7 cellular contexts compared by ENCODE assay signal in the genomic region with DNA sequence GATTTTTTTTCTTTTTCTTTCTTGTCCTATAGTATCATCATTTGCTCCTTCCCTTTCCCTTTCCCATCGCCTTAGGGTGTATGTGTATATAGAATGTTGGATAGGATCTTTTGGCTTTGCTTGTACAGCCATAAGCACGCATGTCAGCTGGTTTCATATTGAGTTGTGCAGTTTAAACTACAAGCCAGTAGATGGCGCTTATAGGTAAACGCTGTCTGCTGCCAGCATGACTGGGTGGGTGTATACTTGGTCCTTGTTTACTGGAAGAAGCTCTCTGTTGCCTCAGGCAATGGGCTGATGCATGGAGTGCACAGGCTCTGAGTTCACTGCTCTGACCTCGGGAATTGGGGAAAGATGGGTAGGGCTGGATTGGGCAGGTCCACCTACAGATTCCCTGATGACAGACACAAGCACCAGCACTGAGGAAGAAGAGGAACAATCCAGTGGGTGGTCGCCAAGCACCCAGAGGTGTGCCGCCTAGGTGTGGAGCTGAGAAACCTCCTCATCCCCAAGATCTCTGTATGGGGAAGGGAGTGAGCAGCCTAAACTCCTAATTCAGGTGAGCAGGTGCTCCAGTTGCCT.
DNase-seq lines count a peak whose midpoint lies in the region; ATAC-seq, FAIRE-seq and TF ChIP-seq lines count a peak whose summit lies in the region.

No MANE protein-coding gene starts in this region.

- no peak for TF ChIP-seq POLR2A in GM12891 (IDR thresholded peaks at IDR 0.05; ENCODE audit: low read depth, low read length)

- DNase-seq in GM12891 (ENCODE audit: insufficient read length, low spot score) (no peak), HT1080 (ENCODE audit: low read depth) (peak; percentile 42), SK-N-DZ (ENCODE audit: low spot score) (peak; percentile 48), NCI-H187 (lab: John Stamatoyannopoulos, UW) (no peak), GM19239 (ENCODE audit: insufficient read length, low spot score) (no peak)

- peak; percentile 91 for FAIRE-seq in GM12891 (lab: Jason Lieb, UNC)
- FAIRE-seq in islet of Langerhans (lab: Jason Lieb, UNC): peak; percentile 43
- no peak for FAIRE-seq in GM19239 (lab: Jason Lieb, UNC)

- peak; percentile 70 for ATAC-seq in GM21619 (IDR thresholded peaks at IDR 0.05; ENCODE audit: unreplicated experiment)

TF ChIP-seq in GM12891, 5 proteins besides CTCF, POLR2A, EP300 and RAD21:
- TF ChIP-seq POU2F2 (IDR thresholded peaks at IDR 0.05; ENCODE audit: low read depth, low read length) (no peak), SPI1 (IDR thresholded peaks at IDR 0.05; ENCODE audit: low read depth, low read length) (no peak), TAF1 (IDR thresholded peaks at IDR 0.05; ENCODE audit: low read depth, low read length) (no peak), POLR2AphosphoS5 (IDR thresholded peaks at IDR 0.05; ENCODE audit: low read depth, low read length) (no peak), PAX5 (IDR thresholded peaks at IDR 0.05; ENCODE audit: insufficient read depth, low read length, severe bottlenecking) (no peak)

Comparison
In these comparisons a context has a peak if more than half of its experiments do, and no peak if none do; other contexts are left out.
1. DNase-seq: peak in HT1080 (single experiment) and SK-N-DZ (single experiment); none in GM12891 (single experiment), NCI-H187 (0 of 2) and GM19239 (single experiment).